20 cellular contexts compared by ENCODE assay signal in genomic region chr1:92038695-92039346, GRCh38. TPM values are rescaled to one million over a fixed set of nuclear protein-coding genes. Genes with fewer than 3 reads are reported as not detected.
"Had no signal": no experiment of that assay in that cellular context is flagged by ENCODE, and none has a peak within 500 bp of the region (broad histone marks: within the 10 kb centered on the region; RNA-seq: fewer than 3 reads in every experiment).

No MANE protein-coding gene starts in this region.

- H3K36me3 ChIP-seq: esophagus muscularis mucosa, gastroesophageal sphincter, right atrium auricular region, thyroid gland had no signal

- ATAC-seq: effector memory CD8-positive, alpha-beta T cell; gastroesophageal sphincter; left colon; naive thymus-derived CD4-positive, alpha-beta T cell had no signal

- H3K4me3 ChIP-seq: esophagus muscularis mucosa, gastroesophageal sphincter, right atrium auricular region, smooth muscle cell, thyroid gland had no signal

- H3K27me3 ChIP-seq: esophagus muscularis mucosa, gastroesophageal sphincter, right atrium auricular region, thyroid gland had no signal

- DNase-seq: effector memory CD8-positive, alpha-beta T cell; glutamatergic neuron; left colon; mammary epithelial cell; naive thymus-derived CD4-positive, alpha-beta T cell; nephron progenitor cell; posterior cingulate gyrus; stimulated activated CD4-positive, alpha-beta T cell treated with anti-CD3 and anti-CD28 coated beads, Interleukin-2, amount 100 ng/mL, for 48 hours; stimulated activated naive CD4-positive, alpha-beta T cell treated with Interleukin-2 at 50 U/mL for 16 hours; thyroid gland had no signal

- H3K4me1 ChIP-seq: esophagus muscularis mucosa, gastroesophageal sphincter, right atrium auricular region had no signal

- H3K4me2 ChIP-seq: smooth muscle cell had no signal

- H3K9me3 ChIP-seq: esophagus muscularis mucosa, gastroesophageal sphincter, right atrium auricular region, thyroid gland had no signal

- H3K27ac ChIP-seq: epithelial cell of prostate, esophagus muscularis mucosa, gastroesophageal sphincter, right atrium auricular region, thyroid gland had no signal

RNA-seq across cellular contexts. Expression of gene EPHX4, which starts 9.0 kb away (rescaled TPM):
- total RNA-seq: mononuclear cell, osteocyte, right atrium auricular region, smooth muscle cell had no signal
- polyA plus RNA-seq: naive thymus-derived CD4-positive, alpha-beta T cell had no signal

RNA-seq across cellular contexts. Expression of gene SETSIP, which starts 36.4 kb away (rescaled TPM):
- total RNA-seq: esophagus muscularis mucosa; gastroesophageal sphincter; kidney epithelial cell; left colon; lower leg skin; mammary epithelial cell; mesenteric fat pad; naive thymus-derived CD4-positive, alpha-beta T cell; osteocyte; right atrium auricular region; smooth muscle cell had no signal
- polyA plus RNA-seq: naive thymus-derived CD4-positive, alpha-beta T cell; smooth muscle cell had no signal
